1 cellular context compared by ENCODE assay signal in the genomic region with DNA sequence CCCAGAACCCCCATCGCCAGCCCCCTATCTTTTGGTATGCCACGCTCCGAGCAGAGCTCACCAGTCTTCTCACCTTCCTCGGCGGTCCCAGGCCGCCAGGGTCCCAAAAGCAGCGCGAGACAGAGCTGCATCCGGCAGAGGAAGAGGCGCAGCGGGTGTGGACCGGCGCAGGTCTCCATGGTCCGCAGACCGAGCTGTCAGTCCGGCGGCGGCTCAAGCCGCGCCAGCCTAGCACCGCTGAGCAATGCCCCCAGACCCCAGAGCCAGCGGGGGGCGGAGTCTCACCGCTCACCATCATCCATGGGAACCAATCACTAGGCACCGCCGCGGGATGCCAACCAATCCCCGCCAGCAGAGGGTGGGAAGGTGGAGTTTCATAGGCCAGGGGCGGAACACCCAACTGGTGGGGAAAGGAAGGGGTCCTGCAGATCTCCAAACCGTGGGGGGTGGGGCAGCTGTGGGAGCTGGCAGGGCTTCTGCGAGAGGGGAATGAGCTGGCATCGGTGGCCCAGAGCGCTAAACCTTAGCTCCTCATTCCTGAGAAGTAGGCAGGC.
TF ChIP-seq lines count a peak whose summit lies in the region.

EPHA10 (minus strand) TSS at position 233 of the 554 bp plus-strand sequence; CDS start at position 179, 54 bp downstream.

TF ChIP-seq in GM23338, 12 proteins besides CTCF, POLR2A, EP300 and RAD21 (continued from another document):
- TF ChIP-seq, protein P1, sequence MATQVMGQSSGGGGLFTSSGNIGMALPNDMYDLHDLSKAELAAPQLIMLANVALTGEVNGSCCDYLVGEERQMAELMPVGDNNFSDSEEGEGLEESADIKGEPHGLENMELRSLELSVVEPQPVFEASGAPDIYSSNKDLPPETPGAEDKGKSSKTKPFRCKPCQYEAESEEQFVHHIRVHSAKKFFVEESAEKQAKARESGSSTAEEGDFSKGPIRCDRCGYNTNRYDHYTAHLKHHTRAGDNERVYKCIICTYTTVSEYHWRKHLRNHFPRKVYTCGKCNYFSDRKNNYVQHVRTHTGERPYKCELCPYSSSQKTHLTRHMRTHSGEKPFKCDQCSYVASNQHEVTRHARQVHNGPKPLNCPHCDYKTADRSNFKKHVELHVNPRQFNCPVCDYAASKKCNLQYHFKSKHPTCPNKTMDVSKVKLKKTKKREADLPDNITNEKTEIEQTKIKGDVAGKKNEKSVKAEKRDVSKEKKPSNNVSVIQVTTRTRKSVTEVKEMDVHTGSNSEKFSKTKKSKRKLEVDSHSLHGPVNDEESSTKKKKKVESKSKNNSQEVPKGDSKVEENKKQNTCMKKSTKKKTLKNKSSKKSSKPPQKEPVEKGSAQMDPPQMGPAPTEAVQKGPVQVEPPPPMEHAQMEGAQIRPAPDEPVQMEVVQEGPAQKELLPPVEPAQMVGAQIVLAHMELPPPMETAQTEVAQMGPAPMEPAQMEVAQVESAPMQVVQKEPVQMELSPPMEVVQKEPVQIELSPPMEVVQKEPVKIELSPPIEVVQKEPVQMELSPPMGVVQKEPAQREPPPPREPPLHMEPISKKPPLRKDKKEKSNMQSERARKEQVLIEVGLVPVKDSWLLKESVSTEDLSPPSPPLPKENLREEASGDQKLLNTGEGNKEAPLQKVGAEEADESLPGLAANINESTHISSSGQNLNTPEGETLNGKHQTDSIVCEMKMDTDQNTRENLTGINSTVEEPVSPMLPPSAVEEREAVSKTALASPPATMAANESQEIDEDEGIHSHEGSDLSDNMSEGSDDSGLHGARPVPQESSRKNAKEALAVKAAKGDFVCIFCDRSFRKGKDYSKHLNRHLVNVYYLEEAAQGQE (IDR thresholded peaks at IDR 0.05; ENCODE audit: unreplicated experiment): peak; percentile 35
- TF ChIP-seq NANOG (IDR thresholded peaks at IDR 0.05; ENCODE audit: borderline replicate concordance) (no peak), STAT1 (IDR thresholded peaks at IDR 0.05; ENCODE audit: unreplicated experiment) (no peak)
